7 cellular contexts compared by ENCODE assay signal in genomic region chr18:50330176-50330575, GRCh38.
"Had no signal": no experiment of that assay in that cellular context is flagged by ENCODE, and none has a peak within 500 bp of the region (broad histone marks: within the 10 kb centered on the region; RNA-seq: fewer than 3 reads in every experiment).

No MANE protein-coding gene starts in this region.

- ATAC-seq: GM23338, HepG2 had no signal

- FAIRE-seq: H1, H54, HepG2 had no signal

- H3K4me3 ChIP-seq: GM23338 had no signal

- H3K27ac ChIP-seq: HL-60 had no signal

- DNase-seq: H9, HCEC 1CT had no signal

- H3K4me2 ChIP-seq: GM23338 had no signal

- H2AFZ ChIP-seq: GM23338 had no signal
